ENCODE assay signal across 23 cellular contexts in genomic region chr2:201777869-201778268, GRCh38. TPM values are rescaled to one million over a fixed set of nuclear protein-coding genes. Genes with fewer than 3 reads are reported as not detected.
A peak's percentile ranks its signal among the peaks of the same experiment; 100 is the strongest.
DNase-seq lines count a peak whose midpoint lies in the region; ATAC-seq and TF ChIP-seq lines count a peak whose summit lies in the region.
"Had no signal": no experiment of that assay in that cellular context is flagged by ENCODE, and none has a peak within 500 bp of the region (broad histone marks: within the 10 kb centered on the region; RNA-seq: fewer than 3 reads in every experiment).

No MANE protein-coding gene starts in this region.

- no peaks in the 10 kb centered on the region for H3K9me2 ChIP-seq in Loucy (replicated peaks; ENCODE audit: low read depth, low read length)

- TF ChIP-seq CTCF in Loucy (conservative IDR thresholded peaks at IDR 0.05; ENCODE audit: low read length) (no peak), fibroblast of lung (conservative IDR thresholded peaks at IDR 0.05 in 1 of 2, IDR thresholded peaks at IDR 0.05 in 1 of 2; ENCODE audit: low read depth in 1 of 2, low read length in 2 of 2) (no peak), smooth muscle cell (IDR thresholded peaks at IDR 0.05; ENCODE audit: borderline replicate concordance, insufficient read depth, poor library complexity, severe bottlenecking) (no peak), foreskin fibroblast (IDR thresholded peaks at IDR 0.05; ENCODE audit: low read depth, low read length) (no peak)

- H3K4me1 ChIP-seq in Loucy (ENCODE audit: insufficient read depth, low read length, poor library complexity, severe bottlenecking) (peaks cover 48% of the 10 kb centered on the region), fibroblast of lung (ENCODE audit: control insufficient read depth, extremely low read depth, insufficient read depth, low read length) (peaks cover 2% of the 10 kb centered on the region), smooth muscle cell (ENCODE audit: low read depth) (peaks cover 34% of the 10 kb centered on the region)

- peak overlapping the region; percentile 75 for H3K4me2 ChIP-seq in Loucy (ENCODE audit: low read depth, low read length, poor library complexity, severe bottlenecking)
- peak overlapping the region; percentile 42 for H3K4me2 ChIP-seq in fibroblast of lung (ENCODE audit: extremely low read depth, insufficient read depth, low read length)
- H3K4me2 ChIP-seq in smooth muscle cell, result peak overlapping the region; percentile 96

- H3K27ac ChIP-seq in fibroblast of lung (ENCODE audit: insufficient read depth, low read length) (no peak overlapping the region), smooth muscle cell (ENCODE audit: low read depth) (peak overlapping the region; percentile 28)
- H3K27ac ChIP-seq: suprapubic skin had no signal

- no peak overlapping the region for H2AFZ ChIP-seq in Loucy (ENCODE audit: low read length)
- no peak overlapping the region for H2AFZ ChIP-seq in fibroblast of lung (ENCODE audit: low read length)
- no peak overlapping the region for H2AFZ ChIP-seq in smooth muscle cell (ENCODE audit: low read depth)

- no peaks in the 10 kb centered on the region for H4K20me1 ChIP-seq in Loucy (ENCODE audit: insufficient read depth, low read length, poor library complexity, severe bottlenecking)
- no peaks in the 10 kb centered on the region for H4K20me1 ChIP-seq in fibroblast of lung (ENCODE audit: control insufficient read depth, extremely low read depth, insufficient read depth, low read length)
- peaks cover 69% of the 10 kb centered on the region for H4K20me1 ChIP-seq in smooth muscle cell (ENCODE audit: low read depth)

- H3K9me3 ChIP-seq in Loucy (ENCODE audit: insufficient read depth, low read depth, low read length) (no peaks in the 10 kb centered on the region), fibroblast of lung (ENCODE audit: control insufficient read depth, insufficient read depth, low read depth, low read length) (no peaks in the 10 kb centered on the region), smooth muscle cell (replicated peaks; ENCODE audit: low read depth) (no peaks in the 10 kb centered on the region)
- H3K9me3 ChIP-seq: heart right ventricle, suprapubic skin had no signal

- H3F3A ChIP-seq in Loucy (ENCODE audit: low read depth) (no peaks in the 10 kb centered on the region), smooth muscle cell (ENCODE audit: low read depth) (peaks cover 4% of the 10 kb centered on the region)

- peaks cover 27% of the 10 kb centered on the region; the same call in 1 of the 2 replicates for H3K79me2 ChIP-seq in Loucy (ENCODE audit: insufficient read depth, low read length)
- peaks cover 69% of the 10 kb centered on the region for H3K79me2 ChIP-seq in fibroblast of lung (ENCODE audit: control insufficient read depth, insufficient read depth, low read length)
- H3K79me2 ChIP-seq in smooth muscle cell (ENCODE audit: low read depth), result peaks cover 76% of the 10 kb centered on the region

- H3K27me3 ChIP-seq in Loucy (ENCODE audit: insufficient read depth, low read length, poor library complexity, severe bottlenecking) (no peaks in the 10 kb centered on the region), fibroblast of lung (ENCODE audit: control insufficient read depth, insufficient read depth, low read length) (no peaks in the 10 kb centered on the region), smooth muscle cell (ENCODE audit: low read depth) (no peaks in the 10 kb centered on the region)
- H3K27me3 ChIP-seq: suprapubic skin had no signal

- H3K4me3 ChIP-seq in Loucy (ENCODE audit: low read length, poor library complexity, severe bottlenecking) (no peak overlapping the region), fibroblast of lung (replicated peaks in 1 of 4; ENCODE audit: control extremely low read depth in 1 of 4, insufficient read depth in 1 of 4, low read depth in 3 of 4, low read length in 4 of 4) (no peak overlapping the region), smooth muscle cell (peak overlapping the region; percentile 77), foreskin fibroblast (ENCODE audit: low read depth in 1 of 2, low read length in 2 of 2) (peak overlapping the region in 1 of 2 donors; percentile 25)
- H3K4me3 ChIP-seq: heart right ventricle, suprapubic skin had no signal

- H3K9ac ChIP-seq in Loucy (ENCODE audit: low read depth, low read length, poor library complexity, severe bottlenecking) (no peak overlapping the region), fibroblast of lung (ENCODE audit: insufficient read depth, low read length) (no peak overlapping the region), smooth muscle cell (ENCODE audit: low read depth) (no peak overlapping the region)

- H3K36me3 ChIP-seq in Loucy (ENCODE audit: insufficient read depth, low read length) (no peaks in the 10 kb centered on the region), fibroblast of lung (ENCODE audit: control insufficient read depth, insufficient read depth, low read length) (no peaks in the 10 kb centered on the region), smooth muscle cell (ENCODE audit: low read depth) (no peaks in the 10 kb centered on the region)
- H3K36me3 ChIP-seq: heart right ventricle, suprapubic skin had no signal

- ATAC-seq in HG02763 (IDR thresholded peaks at IDR 0.05; ENCODE audit: unreplicated experiment), result no peak
- ATAC-seq: activated CD4-positive, CD25-positive, alpha-beta regulatory T cell treated with anti-CD3 and anti-CD28 coated beads, Interleukin-2, amount 50 U/mL, for 24 hours; heart right ventricle; naive thymus-derived CD8-positive, alpha-beta T cell; Panc1 had no signal

- DNase-seq in NCI-H748 (lab: John Stamatoyannopoulos, UW; ENCODE audit: unreplicated experiment) (peak; percentile 8), NCI-H748 treated with DMSO at 0.1 percent for 48 hours (lab: John Stamatoyannopoulos, UW) (no peak), fibroblast of lung (ENCODE audit: low read depth in 2 of 2) (no peak), smooth muscle cell (lab: John Stamatoyannopoulos, UW; ENCODE audit: unreplicated experiment) (no peak), foreskin fibroblast (no peak)
- no peak for DNase-seq in activated CD4-positive, alpha-beta T cell treated with anti-CD3 and anti-CD28 coated beads, Interleukin-2, amount 50 U/mL, for 4 hours
- DNase-seq: C1 segment of cervical spinal cord; caudate nucleus; heart right ventricle; naive thymus-derived CD8-positive, alpha-beta T cell; NCI-H2029 treated with DMSO at 0.1 percent for 48 hours; NCI-H774; T1000 had no signal

RNA-seq across cellular contexts. Expression of gene ALS2, which starts 2.9 kb away (rescaled TPM):
- total RNA-seq in fibroblast of lung (24.4 and 30.9 TPM in 2 replicates), smooth muscle cell (22.7 and 24.4 TPM in 2 replicates)
- polyA plus RNA-seq in fibroblast of lung (19.6 and 21.8 TPM in 2 replicates), smooth muscle cell (9.5 and 11.0 TPM in 2 replicates)
- polyA plus RNA-seq in fibroblast of lung (2012), result 14.3 and 17.7 TPM in 2 replicates
- polyA minus RNA-seq in fibroblast of lung (ENCODE audit: low replicate concordance), result 38.9 and 58.3 TPM in 2 replicates

RNA-seq across cellular contexts. Expression of gene CDK15, which starts 28.5 kb away (rescaled TPM):
- 1.3 and 5.1 TPM in 2 replicates for total RNA-seq in fibroblast of lung
- polyA plus RNA-seq in fibroblast of lung, result 2.3 and 6.0 TPM in 2 replicates
- 2.1 and 6.0 TPM in 2 replicates for polyA plus RNA-seq in fibroblast of lung (2012)
- polyA minus RNA-seq in fibroblast of lung (ENCODE audit: low replicate concordance), result 6.0 and 7.2 TPM in 2 replicates
- total RNA-seq in smooth muscle cell, result 0.40 and 2.2 TPM in 2 replicates
- 0.93 and 1.8 TPM in 2 replicates for polyA plus RNA-seq in smooth muscle cell
- total RNA-seq: activated T-helper 2 cell treated with anti-CD3 and anti-CD28 coated beads, Interferon-gamma antibody, Interleukin-2, Interleukin-4, amounts not matched to agents 10 μg/mL and 5 μg/mL and 100 μg/mL, durations not matched to agents 14 hours and 24 hours and 36 hours; H1; lung microvascular endothelial cell; naive thymus-derived CD8-positive, alpha-beta T cell; pulmonary artery endothelial cell had no signal
- polyA plus RNA-seq: IgD-negative memory B cell; naive thymus-derived CD8-positive, alpha-beta T cell had no signal

Comparison
In these comparisons a context has a peak if more than half of its experiments do, and no peak if none do; other contexts are left out.
1. H3K4me2 ChIP-seq: peak in every context shown above with its lines; median percentile 96 in smooth muscle cell; 75 in Loucy; 42 in fibroblast of lung.